1 cellular context compared by ENCODE assay signal in genomic region chr6:31541658-31542521, GRCh38.
A peak's percentile ranks its signal among the peaks of the same experiment; 100 is the strongest.
TF ChIP-seq lines count a peak whose summit lies in the region.

Gene DDX39B, minus strand, starts transcription at chr6:31542003. Its CDS starts 1,471 bp downstream, at chr6:31540532.

TF ChIP-seq in GM12878, 131 proteins besides CTCF, POLR2A, EP300 and RAD21 (continued from another document and continues in another):
- no peak; the same call in 1 of the 2 replicates for TF ChIP-seq E2F4 (IDR thresholded peaks at IDR 0.05; ENCODE audit: low read depth, low read length)
- TF ChIP-seq POU2F2 (IDR thresholded peaks at IDR 0.05; ENCODE audit: borderline replicate concordance, low read depth, low read length): peak; percentile 80
- TF ChIP-seq MYB (IDR thresholded peaks at IDR 0.05; ENCODE audit: borderline replicate concordance, low read depth, low read length): peak; percentile 97
- peak; percentile 99 for TF ChIP-seq PML (IDR thresholded peaks at IDR 0.05; ENCODE audit: low read length)
- TF ChIP-seq NBN (IDR thresholded peaks at IDR 0.05): peak; percentile 97
- TF ChIP-seq JUND (IDR thresholded peaks at IDR 0.05; ENCODE audit: low read depth, low read length): no peak
- no peak for TF ChIP-seq RFX5 (IDR thresholded peaks at IDR 0.05; ENCODE audit: low read depth, low read length)
- TF ChIP-seq ATF3 (IDR thresholded peaks at IDR 0.05; ENCODE audit: borderline replicate concordance, extremely low read depth, low read depth, low read length): peak; percentile 27; the same call in 1 of the 2 replicates
- no peak for TF ChIP-seq SMC3 (IDR thresholded peaks at IDR 0.05; ENCODE audit: borderline replicate concordance, low read length)
- TF ChIP-seq BMI1 (IDR thresholded peaks at IDR 0.05; ENCODE audit: borderline replicate concordance): no peak
- TF ChIP-seq RELA (IDR thresholded peaks at IDR 0.05; ENCODE audit: borderline replicate concordance, partially characterized antibody): no peak
- peak; percentile 61 for TF ChIP-seq NR2C1 (IDR thresholded peaks at IDR 0.05)
- peak; percentile 61 for TF ChIP-seq CREM (IDR thresholded peaks at IDR 0.05; ENCODE audit: low read depth)
- TF ChIP-seq ZBTB11 (CRISPR knock-in tag; IDR thresholded peaks at IDR 0.05): no peak; the same call in 1 of the 2 replicates
- TF ChIP-seq ZNF217 (IDR thresholded peaks at IDR 0.05): no peak
- TF ChIP-seq TCF7 (IDR thresholded peaks at IDR 0.05; ENCODE audit: borderline replicate concordance): no peak
- peak; percentile 98 for TF ChIP-seq LARP7 (IDR thresholded peaks at IDR 0.05)
- TF ChIP-seq ZNF207 (IDR thresholded peaks at IDR 0.05; ENCODE audit: borderline replicate concordance): peak; percentile 36
- TF ChIP-seq RAD51 (IDR thresholded peaks at IDR 0.05): no peak
- no peak for TF ChIP-seq ZBTB4 (CRISPR knock-in tag; IDR thresholded peaks at IDR 0.05)
- 0 out of 2 replicates have a peak, but pooled peaks have one; percentile 24 for TF ChIP-seq EED (IDR thresholded peaks at IDR 0.05; ENCODE audit: low read depth)
- peak; percentile 87 for TF ChIP-seq IKZF1 (conservative IDR thresholded peaks at IDR 0.05)
- peak; percentile 93 for TF ChIP-seq SMAD5 (IDR thresholded peaks at IDR 0.05; ENCODE audit: low read depth)
- TF ChIP-seq ATF2 (IDR thresholded peaks at IDR 0.05; ENCODE audit: low read length): no peak
- peak; percentile 60 to 63; a peak in 3 of 4 replicates for TF ChIP-seq BHLHE40 (IDR thresholded peaks at IDR 0.05; ENCODE audit: borderline replicate concordance in 1 of 2, low read depth in 2 of 2, low read length in 1 of 2)
- peak; percentile 59 to 61 for TF ChIP-seq IKZF2 (IDR thresholded peaks at IDR 0.05)
- peak; percentile 49 for TF ChIP-seq HDAC6 (IDR thresholded peaks at IDR 0.05; ENCODE audit: unreplicated experiment)
- peak; percentile 77 for TF ChIP-seq SKIL (IDR thresholded peaks at IDR 0.05; ENCODE audit: low read depth, poor library complexity, severe bottlenecking)
- TF ChIP-seq RUNX3 (IDR thresholded peaks at IDR 0.05; ENCODE audit: low read length): peak; percentile 92
- peak; percentile 54; the same call in 1 of the 2 replicates for TF ChIP-seq IRF3 (IDR thresholded peaks at IDR 0.05)
- TF ChIP-seq SUPT20H (IDR thresholded peaks at IDR 0.05; ENCODE audit: borderline replicate concordance, control insufficient read depth, low read depth, low read length): no peak
- TF ChIP-seq PBX3 (IDR thresholded peaks at IDR 0.05; ENCODE audit: insufficient replicate concordance, low read depth, low read length): no peak
- TF ChIP-seq HDGF (IDR thresholded peaks at IDR 0.05): peak; percentile 40; the same call in 1 of the 2 replicates
- no peak for TF ChIP-seq FOS (IDR thresholded peaks at IDR 0.05; ENCODE audit: borderline replicate concordance, extremely low read depth, insufficient read length)
- TF ChIP-seq SREBF1 (IDR thresholded peaks at IDR 0.05; ENCODE audit: low read length): no peak
- TF ChIP-seq ZBED1 (IDR thresholded peaks at IDR 0.05; ENCODE audit: borderline replicate concordance): peak; percentile 72
- peak; percentile 38; the same call in 1 of the 2 replicates for TF ChIP-seq MTA2 (IDR thresholded peaks at IDR 0.05; ENCODE audit: low read depth)
- no peak; the same call in 1 of the 2 replicates for TF ChIP-seq KAT2A (conservative IDR thresholded peaks at IDR 0.05; ENCODE audit: control insufficient read depth, low read depth, low read length)
- peak; percentile 90; the same call in 1 of the 2 replicates for TF ChIP-seq ASH2L (IDR thresholded peaks at IDR 0.05; ENCODE audit: borderline replicate concordance, low read depth)
- TF ChIP-seq SRF (IDR thresholded peaks at IDR 0.05; ENCODE audit: low read depth in 2 of 2, low read length in 2 of 2): peak in 1 of 2 experiments; percentile 73; a peak in 1 of 4 replicates
- TF ChIP-seq EGR1 (IDR thresholded peaks at IDR 0.05; ENCODE audit: borderline replicate concordance in 1 of 2, low read depth in 2 of 2, low read length in 2 of 2): peak in 1 of 2 experiments; percentile 56; a peak in 1 of 3 replicates
- no peak for TF ChIP-seq ZNF274 (IDR thresholded peaks at IDR 0.05; ENCODE audit: insufficient read depth, insufficient read length)
- TF ChIP-seq CREB1 (IDR thresholded peaks at IDR 0.05; ENCODE audit: low read depth): peak; percentile 46
- TF ChIP-seq ATF7 (IDR thresholded peaks at IDR 0.05; ENCODE audit: low read depth): peak; percentile 60; the same call in 1 of the 2 replicates
- TF ChIP-seq SIX5 (IDR thresholded peaks at IDR 0.05; ENCODE audit: low read depth, low read length, severe bottlenecking): no peak
- 0 out of 2 replicates have a peak, but pooled peaks have one; percentile 46 for TF ChIP-seq HCFC1 (IDR thresholded peaks at IDR 0.05; ENCODE audit: low read length)
- TF ChIP-seq TBL1XR1 (IDR thresholded peaks at IDR 0.05; ENCODE audit: low read depth, low read length): peak; percentile 27; the same call in 1 of the 2 replicates
- TF ChIP-seq SP1 (IDR thresholded peaks at IDR 0.05; ENCODE audit: low read depth, low read length): peak; percentile 60
- peak; percentile 90; the same call in 1 of the 2 replicates for TF ChIP-seq STAT1 (conservative IDR thresholded peaks at IDR 0.05)
- TF ChIP-seq MAX (IDR thresholded peaks at IDR 0.05; ENCODE audit: low read depth, low read length): peak; percentile 91
